18 cellular contexts compared by ENCODE assay signal in genomic region chr5:141816598-141817399, GRCh38.
DNase-seq lines count a peak whose midpoint lies in the region; ATAC-seq lines count a peak whose summit lies in the region.
"Had no signal": no experiment of that assay in that cellular context is flagged by ENCODE, and none has a peak within 500 bp of the region (broad histone marks: within the 10 kb centered on the region; RNA-seq: fewer than 3 reads in every experiment).

No MANE protein-coding gene starts in this region.

- H3K9me3 Mint-ChIP-seq in activated T-cell treated with anti-CD3 and anti-CD28 coated beads, Interleukin-2, amount 50 U/mL, for 4 hours: no peaks in the 10 kb centered on the region
- H3K9me3 Mint-ChIP-seq: natural killer cell treated with Interleukin-12 subunit alpha and Interleukin-12 subunit beta and Interleukin-15 and Interleukin-18, amount 100 ng/mL, for 72 hours had no signal

- no peaks in the 10 kb centered on the region for H3K4me1 Mint-ChIP-seq in activated T-cell treated with anti-CD3 and anti-CD28 coated beads, Interleukin-2, amount 50 U/mL, for 4 hours (ENCODE audit: low read depth)

- H3K4me1 ChIP-seq in HAP-1: peaks cover 17% of the 10 kb centered on the region
- peaks cover 43% of the 10 kb centered on the region for H3K4me1 ChIP-seq in ectodermal cell (ENCODE audit: control insufficient read depth, insufficient read depth, low read length)
- peaks cover 20% of the 10 kb centered on the region for H3K4me1 ChIP-seq in iPS DF 6.9 (ENCODE audit: control insufficient read depth, insufficient read depth, low read length)

- H3K27me3 ChIP-seq in HAP-1 (ENCODE audit: low read depth) (no peaks in the 10 kb centered on the region), ectodermal cell (ENCODE audit: control insufficient read depth, insufficient read depth, low read length, poor library complexity, severe bottlenecking) (no peaks in the 10 kb centered on the region), iPS DF 6.9 (ENCODE audit: control insufficient read depth, insufficient read depth, low read length) (no peaks in the 10 kb centered on the region)
- H3K27me3 ChIP-seq: thyroid gland had no signal

- no peak for ATAC-seq in activated T-cell treated with anti-CD3 and anti-CD28 coated beads, Interleukin-2, amount 50 U/mL, for 4 hours
- ATAC-seq: left colon; natural killer cell treated with Interleukin-12 subunit alpha and Interleukin-12 subunit beta and Interleukin-15 and Interleukin-18, amount 100 ng/mL, for 72 hours; Panc1 had no signal

- DNase-seq in HAP-1 (ENCODE audit: low spot score in 2 of 2): peak; percentile 82 to 90
- DNase-seq in iPS DF 6.9 (ENCODE audit: low read depth, low spot score): peak; percentile 98
- peak; percentile 91 for DNase-seq in pons (ENCODE audit: low spot score)
- no peak for DNase-seq in activated T-cell treated with anti-CD3 and anti-CD28 coated beads, Interleukin-2, amount 50 U/mL, for 4 hours
- DNase-seq in NCI-H82 (lab: John Stamatoyannopoulos, UW): no peak
- no peak for DNase-seq in NCI-H1436 (lab: John Stamatoyannopoulos, UW)
- no peak for DNase-seq in activated T-cell treated with anti-CD3 and anti-CD28 coated beads for 4 hours
- DNase-seq: activated T-cell treated with anti-CD3 and anti-CD28 coated beads, Interleukin-2, amount 50 U/mL, for 1 hour; COR-L47; cortex of kidney; GF-D8; left colon; NCI-H345; stimulated activated CD4-positive, alpha-beta T cell treated with anti-CD3 and anti-CD28 coated beads, Interleukin-12 subunit alpha, Interleukin-12 subunit beta, amount 100 ng/mL, for 4 hours; thyroid gland had no signal

- H3K9me3 ChIP-seq in HAP-1: 0 out of 2 replicates have a peak, but pooled peaks cover 2% of the 10 kb centered on the region
- no peaks in the 10 kb centered on the region for H3K9me3 ChIP-seq in ectodermal cell (ENCODE audit: control insufficient read depth, low read length)
- H3K9me3 ChIP-seq in iPS DF 6.9 (ENCODE audit: control insufficient read depth, insufficient read depth, low read length): no peaks in the 10 kb centered on the region
- H3K9me3 ChIP-seq: thyroid gland had no signal

- H3K4me3 ChIP-seq in HAP-1 (no peak overlapping the region), ectodermal cell (ENCODE audit: insufficient read depth, low read depth, low read length) (no peak overlapping the region), iPS DF 6.9 (ENCODE audit: low read length) (no peak overlapping the region)
- H3K4me3 ChIP-seq: thyroid gland had no signal

- H3K27ac ChIP-seq in ectodermal cell (ENCODE audit: insufficient read depth, low read depth, low read length, poor library complexity, severe bottlenecking): peak overlapping the region; percentile 56
- H3K27ac ChIP-seq in iPS DF 6.9 (ENCODE audit: low read length): no peak overlapping the region
- H3K27ac ChIP-seq: thyroid gland had no signal

- in situ Hi-C loops in HAP-1 (cut with MboI; ENCODE audit: low sequenced_read_pairs): no loop called here

- H3K27me3 Mint-ChIP-seq in activated T-cell treated with anti-CD3 and anti-CD28 coated beads, Interleukin-2, amount 50 U/mL, for 4 hours (ENCODE audit: low read depth): peaks cover 34% of the 10 kb centered on the region

- no peak overlapping the region for H3K4me3 Mint-ChIP-seq in activated T-cell treated with anti-CD3 and anti-CD28 coated beads, Interleukin-2, amount 50 U/mL, for 4 hours
- H3K4me3 Mint-ChIP-seq: natural killer cell treated with Interleukin-12 subunit alpha and Interleukin-12 subunit beta and Interleukin-15 and Interleukin-18, amount 100 ng/mL, for 72 hours had no signal

- H3K36me3 ChIP-seq in HAP-1 (replicated peaks): no peaks in the 10 kb centered on the region
- no peaks in the 10 kb centered on the region for H3K36me3 ChIP-seq in ectodermal cell (ENCODE audit: control insufficient read depth, insufficient read depth, low read length)
- no peaks in the 10 kb centered on the region for H3K36me3 ChIP-seq in iPS DF 6.9 (ENCODE audit: control insufficient read depth, insufficient read depth, low read length)
- H3K36me3 ChIP-seq: thyroid gland had no signal

- no peaks in the 10 kb centered on the region for H3K36me3 Mint-ChIP-seq in activated T-cell treated with anti-CD3 and anti-CD28 coated beads, Interleukin-2, amount 50 U/mL, for 4 hours (ENCODE audit: insufficient read depth)
- H3K36me3 Mint-ChIP-seq: natural killer cell treated with Interleukin-12 subunit alpha and Interleukin-12 subunit beta and Interleukin-15 and Interleukin-18, amount 100 ng/mL, for 72 hours had no signal

- WGBS in ectodermal cell, 2 experiments: 1 to 7% methylated on average over 10 to 11 of the region's 11 CpGs
- no CpG with 5 or more reads among the region's 11 CpGs for WGBS in iPS DF 6.9 (ENCODE audit: insufficient coverage, insufficient read length)

Comparison
In these comparisons a context has a peak if more than half of its experiments do, and no peak if none do; other contexts are left out.
1. DNase-seq: peak in HAP-1 (2 of 2), iPS DF 6.9 (single experiment) and pons (single experiment); none in activated T-cell treated with anti-CD3 and anti-CD28 coated beads, Interleukin-2, amount 50 U/mL, for 4 hours (single experiment), NCI-H82 (single experiment), NCI-H1436 (single experiment) and activated T-cell treated with anti-CD3 and anti-CD28 coated beads for 4 hours (single experiment).